In the genomic region with DNA sequence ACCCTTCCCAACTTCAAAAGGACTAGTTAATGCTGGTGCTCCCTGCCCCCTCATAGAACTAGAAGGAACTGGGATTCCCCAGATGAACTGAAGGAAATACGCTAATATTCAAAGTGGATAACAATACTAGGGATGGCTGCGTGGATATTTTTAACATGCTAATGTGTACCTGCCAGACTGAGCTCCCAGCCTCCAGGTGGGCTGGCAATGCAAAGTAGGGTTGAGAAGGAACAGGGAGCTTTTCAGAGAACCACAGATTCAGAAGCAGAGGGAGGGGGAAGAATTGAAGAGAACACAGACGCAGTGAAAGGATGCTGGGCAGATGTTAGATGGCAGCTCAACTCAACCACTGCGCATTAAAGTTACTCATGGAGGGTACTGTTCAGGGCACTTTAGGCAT, we compare ENCODE assay signal across 9 cellular contexts.
"Had no signal": no experiment of that assay in that cellular context is flagged by ENCODE, and none has a peak within 500 bp of the region (broad histone marks: within the 10 kb centered on the region; RNA-seq: fewer than 3 reads in every experiment).

No MANE protein-coding gene starts in this region.

- H3K27ac ChIP-seq: GM23248, HL-60 had no signal

- DNase-seq: GM23248, GOT3, H7, HFFc6, KBM-7 had no signal

- H3K4me3 ChIP-seq: GM23248, HAP-1 had no signal

- ATAC-seq: HCT116, HepG2 had no signal
